Comparison of ENCODE assay signal across 17 cellular contexts in genomic region chr20:15951711-15952110, GRCh38.
"Had no signal": no experiment of that assay in that cellular context is flagged by ENCODE, and none has a peak within 500 bp of the region (broad histone marks: within the 10 kb centered on the region; RNA-seq: fewer than 3 reads in every experiment).

No MANE protein-coding gene starts in this region.

- H3K4me1 Mint-ChIP-seq: activated CD4-positive, alpha-beta T cell treated with anti-CD3 and anti-CD28 coated beads, Interleukin-2, amount 10 ng/mL, durations not matched to agents 24 days and 14 days; stimulated activated effector memory CD8-positive, alpha-beta T cell treated with anti-CD3 and anti-CD28 coated beads, Interleukin-12 subunit alpha, Interleukin-12 subunit beta, amount 100 ng/mL, for 72 hours had no signal

- H3K36me3 ChIP-seq: gastrocnemius medialis, left ventricle myocardium inferior had no signal

- H3K36me3 Mint-ChIP-seq: activated naive CD8-positive, alpha-beta T cell; natural killer cell treated with Interleukin-12 subunit alpha and Interleukin-12 subunit beta and Interleukin-15 and Interleukin-18, amount 100 ng/mL, for 72 hours; stimulated activated effector memory CD8-positive, alpha-beta T cell treated with anti-CD3 and anti-CD28 coated beads, Interleukin-12 subunit alpha, Interleukin-12 subunit beta, amount 100 ng/mL, for 72 hours; WTC11 had no signal

- H3K4me3 Mint-ChIP-seq: activated CD4-positive, alpha-beta T cell treated with anti-CD3 and anti-CD28 coated beads, Interleukin-2, amount 10 ng/mL, durations not matched to agents 24 days and 14 days; activated naive CD8-positive, alpha-beta T cell; natural killer cell treated with Interleukin-12 subunit alpha and Interleukin-12 subunit beta and Interleukin-15 and Interleukin-18, amount 100 ng/mL, for 72 hours; stimulated activated effector memory CD8-positive, alpha-beta T cell treated with anti-CD3 and anti-CD28 coated beads, Interleukin-12 subunit alpha, Interleukin-12 subunit beta, amount 100 ng/mL, for 72 hours; WTC11 had no signal

- H3K4me3 ChIP-seq: gastrocnemius medialis, left ventricle myocardium inferior had no signal

- ATAC-seq: gastrocnemius medialis; natural killer cell treated with Interleukin-12 subunit alpha and Interleukin-12 subunit beta and Interleukin-15 and Interleukin-18, amount 100 ng/mL, for 72 hours; stimulated activated effector memory CD8-positive, alpha-beta T cell treated with anti-CD3 and anti-CD28 coated beads, Interleukin-12 subunit alpha, Interleukin-12 subunit beta, amount 100 ng/mL, for 72 hours; WTC11 had no signal

- H3K27ac ChIP-seq: gastrocnemius medialis, left ventricle myocardium inferior had no signal

- FAIRE-seq: endothelial cell of umbilical vein, TTC549 had no signal

- DNase-seq: activated CD4-positive, alpha-beta T cell treated with anti-CD3 and anti-CD28 coated beads, Interleukin-2, amount 10 ng/mL, durations not matched to agents 24 days and 14 days; activated CD8-positive, alpha-beta memory T cell treated with anti-CD3 and anti-CD28 coated beads for 24 hours; activated gamma-delta T cell treated with Interleukin-2 at 50 U/mL for 16 hours; amniotic stem cell; central memory CD4-positive, alpha-beta T cell; effector CD8-positive, alpha-beta T cell; gastrocnemius medialis; islet precursor cell; left ventricle myocardium inferior; mesenchymal stem cell; T-helper 2 cell had no signal

- H3K27me3 ChIP-seq: gastrocnemius medialis had no signal

- H3K9me3 ChIP-seq: gastrocnemius medialis, left ventricle myocardium inferior had no signal

- H3K27ac Mint-ChIP-seq: activated CD4-positive, alpha-beta T cell treated with anti-CD3 and anti-CD28 coated beads, Interleukin-2, amount 10 ng/mL, durations not matched to agents 24 days and 14 days; activated naive CD8-positive, alpha-beta T cell; natural killer cell treated with Interleukin-12 subunit alpha and Interleukin-12 subunit beta and Interleukin-15 and Interleukin-18, amount 100 ng/mL, for 72 hours; stimulated activated effector memory CD8-positive, alpha-beta T cell treated with anti-CD3 and anti-CD28 coated beads, Interleukin-12 subunit alpha, Interleukin-12 subunit beta, amount 100 ng/mL, for 72 hours; WTC11 had no signal

- H3K9me3 Mint-ChIP-seq: activated CD4-positive, alpha-beta T cell treated with anti-CD3 and anti-CD28 coated beads, Interleukin-2, amount 10 ng/mL, durations not matched to agents 24 days and 14 days; natural killer cell treated with Interleukin-12 subunit alpha and Interleukin-12 subunit beta and Interleukin-15 and Interleukin-18, amount 100 ng/mL, for 72 hours had no signal

- H3K27me3 Mint-ChIP-seq: activated CD4-positive, alpha-beta T cell treated with anti-CD3 and anti-CD28 coated beads, Interleukin-2, amount 10 ng/mL, durations not matched to agents 24 days and 14 days; activated naive CD8-positive, alpha-beta T cell had no signal

- H3K4me1 ChIP-seq: gastrocnemius medialis, left ventricle myocardium inferior had no signal
